1 cellular context compared by ENCODE assay signal in the genomic region with DNA sequence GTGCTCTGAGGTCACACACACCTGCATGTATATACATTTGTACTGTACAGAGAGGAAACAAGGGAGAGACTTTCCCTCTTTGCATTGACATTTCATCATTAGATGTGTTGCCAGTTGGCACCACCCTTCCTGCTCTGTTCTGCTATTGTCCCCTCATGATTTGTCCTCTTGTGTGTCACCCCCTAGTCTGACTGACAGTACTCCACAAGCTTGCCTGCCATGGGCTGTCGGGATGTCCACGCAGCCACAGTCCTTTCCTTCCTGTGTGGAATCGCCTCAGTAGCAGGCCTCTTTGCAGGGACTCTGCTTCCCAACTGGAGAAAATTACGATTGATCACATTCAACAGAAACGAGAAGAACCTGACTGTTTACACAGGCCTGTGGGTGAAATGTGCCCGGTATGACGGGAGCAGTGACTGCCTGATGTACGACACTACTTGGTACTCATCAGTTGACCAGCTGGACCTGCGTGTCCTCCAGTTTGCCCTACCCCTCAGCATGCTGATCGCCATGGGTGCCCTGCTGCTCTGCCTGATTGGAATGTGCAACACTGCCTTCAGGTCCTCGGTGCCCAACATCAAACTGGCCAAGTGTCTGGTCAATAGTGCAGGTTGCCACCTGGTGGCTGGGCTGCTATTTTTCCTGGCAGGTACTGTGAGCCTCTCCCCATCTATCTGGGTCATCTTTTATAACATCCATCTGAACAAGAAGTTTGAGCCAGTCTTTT.
TF ChIP-seq lines count a peak whose summit lies in the region.

No MANE protein-coding gene starts in this region.

TF ChIP-seq in HepG2, 621 proteins besides CTCF, POLR2A, EP300 and RAD21 (continued from another document):
- TF ChIP-seq ZNF337 (CRISPR knock-in tag; IDR thresholded peaks at IDR 0.05; ENCODE audit: borderline replicate concordance, low read depth) (no peak), GPBP1L1 (CRISPR knock-in tag; IDR thresholded peaks at IDR 0.05) (no peak), ZNF687 (CRISPR knock-in tag; IDR thresholded peaks at IDR 0.05) (peak; percentile 39; the same call in 1 of the 2 replicates), U2AF1 (optimal IDR thresholded peaks at IDR 0.05; ENCODE audit: low read depth, low read length) (no peak), RXRA (CRISPR knock-in tag; IDR thresholded peaks at IDR 0.05) (0 out of 2 replicates have a peak, but pooled peaks have one; percentile 30), KLF13 (CRISPR knock-in tag; IDR thresholded peaks at IDR 0.05) (no peak), STAG1 (CRISPR knock-in tag; IDR thresholded peaks at IDR 0.05) (peak; percentile 71), ZMYM4 (CRISPR knock-in tag; IDR thresholded peaks at IDR 0.05) (peak; percentile 44; the same call in 1 of the 2 replicates), ZNF768 (CRISPR knock-in tag; IDR thresholded peaks at IDR 0.05) (peak; percentile 49; the same call in 1 of the 2 replicates), ZIK1 (CRISPR knock-in tag; IDR thresholded peaks at IDR 0.05; ENCODE audit: borderline replicate concordance, low read depth) (no peak), EED (CRISPR knock-in tag; IDR thresholded peaks at IDR 0.05) (no peak), XRCC5 (optimal IDR thresholded peaks at IDR 0.05; ENCODE audit: low read length) (peak; percentile 38), ZSCAN25 (CRISPR knock-in tag; IDR thresholded peaks at IDR 0.05) (no peak), THRA (CRISPR knock-in tag; IDR thresholded peaks at IDR 0.05; ENCODE audit: borderline replicate concordance) (no peak), NR2F2 (IDR thresholded peaks at IDR 0.05; ENCODE audit: borderline replicate concordance, low read depth) (no peak), ZNF232 (CRISPR knock-in tag; IDR thresholded peaks at IDR 0.05; ENCODE audit: borderline replicate concordance) (no peak), KMT2B (CRISPR knock-in tag; IDR thresholded peaks at IDR 0.05) (no peak), ZNF605 (CRISPR knock-in tag; IDR thresholded peaks at IDR 0.05) (0 out of 2 replicates have a peak, but pooled peaks have one; percentile 34), ZBTB26 (CRISPR knock-in tag; IDR thresholded peaks at IDR 0.05; ENCODE audit: borderline replicate concordance) (no peak), ZNF446 (CRISPR knock-in tag; IDR thresholded peaks at IDR 0.05) (no peak)
